ENCODE assay signal across 11 cellular contexts in genomic region chr15:66766282-66767228, GRCh38.
A peak's percentile ranks its signal among the peaks of the same experiment; 100 is the strongest.
DNase-seq lines count a peak whose midpoint lies in the region; ATAC-seq and TF ChIP-seq lines count a peak whose summit lies in the region.
"Had no signal": no experiment of that assay in that cellular context is flagged by ENCODE, and none has a peak within 500 bp of the region (broad histone marks: within the 10 kb centered on the region; RNA-seq: fewer than 3 reads in every experiment).

No MANE protein-coding gene starts in this region.

- TF ChIP-seq CTCF in mammary epithelial cell (conservative IDR thresholded peaks at IDR 0.05 in 1 of 2, IDR thresholded peaks at IDR 0.05 in 1 of 2; ENCODE audit: extremely low read depth in 1 of 2, insufficient read depth in 1 of 2, low read depth in 1 of 2, low read length in 2 of 2), result no peak
- no peak for TF ChIP-seq CTCF in lower lobe of right lung (IDR thresholded peaks at IDR 0.05)

- H3K4me3 ChIP-seq in mammary epithelial cell (replicated peaks in 1 of 3; ENCODE audit: insufficient read depth in 1 of 3, low read depth in 2 of 3, low read length in 3 of 3), result no peak overlapping the region
- H3K4me3 ChIP-seq in lower lobe of right lung, result no peak overlapping the region

- peak overlapping the region; percentile 60 for H2AFZ ChIP-seq in mammary epithelial cell (ENCODE audit: low read depth, low read length)

- ATAC-seq in lower lobe of right lung, result no peak
- ATAC-seq in HG02642 (IDR thresholded peaks at IDR 0.05; ENCODE audit: poor library complexity, unreplicated experiment), result no peak

- dilution Hi-C loops in mammary epithelial cell (cut with HindIII; ENCODE audit: low sequenced_read_pairs), result loop anchor here (5.0 kb wide), 2 partner anchors 81 to 84 kb away; no protein-coding TSS in a partner anchor

- peak overlapping the region; percentile 70 for H3K4me2 ChIP-seq in mammary epithelial cell (ENCODE audit: insufficient read depth, low read depth, low read length)

- in situ Hi-C loops in mammary epithelial cell (cut with MboI; ENCODE audit: low sequenced_read_pairs in 2 of 2), result loop anchor here in 1 of 2 donors (10.0 kb wide), 1 partner anchor 152 kb away; no protein-coding TSS in a partner anchor

- H3K36me3 ChIP-seq in mammary epithelial cell (ENCODE audit: insufficient read depth, low read length), result no peaks in the 10 kb centered on the region
- no peaks in the 10 kb centered on the region for H3K36me3 ChIP-seq in lower lobe of right lung

- H3K27ac ChIP-seq in mammary epithelial cell (ENCODE audit: insufficient read depth, low read depth, low read length), result no peak overlapping the region
- H3K27ac ChIP-seq in lower lobe of right lung, result peak overlapping the region; percentile 87

- DNase-seq in A172 (ENCODE audit: low spot score) (peak; percentile 80), HT-29 (ENCODE audit: low spot score) (peak; percentile 42), mammary epithelial cell (peak; percentile 56), lower lobe of right lung (no peak), AML-193 (lab: John Stamatoyannopoulos, UW) (no peak), cerebellar cortex (ENCODE audit: low spot score) (no peak), LoVo (ENCODE audit: low spot score) (no peak)
- DNase-seq: activated T-cell treated with anti-CD3 and anti-CD28 coated beads, Interleukin-2, amount 50 U/mL, for 72 hours; CD4-positive, CD25-positive, alpha-beta regulatory T cell; NCI-H345 had no signal

- H3K4me1 ChIP-seq in mammary epithelial cell (ENCODE audit: insufficient read depth, low read length), result peaks cover 44% of the 10 kb centered on the region
- peaks cover 94% of the 10 kb centered on the region for H3K4me1 ChIP-seq in lower lobe of right lung

- H3K79me2 ChIP-seq in mammary epithelial cell (ENCODE audit: insufficient read depth, low read length), result no peaks in the 10 kb centered on the region

- intact Hi-C loops in mammary epithelial cell (cut with micrococcal nuclease), result no loop called here
- intact Hi-C loops in lower lobe of right lung (cut with DNase I), result no loop called here

- 64% methylated on average over 7 of the region's 7 CpGs for WGBS in mammary epithelial cell (ENCODE audit: low coverage, missing lambda C conversion rate)

- no peak overlapping the region for H3K9ac ChIP-seq in mammary epithelial cell (ENCODE audit: insufficient read depth, low read length)

- H4K20me1 ChIP-seq in mammary epithelial cell (ENCODE audit: insufficient read depth, low read length), result no peaks in the 10 kb centered on the region

- CTCF ChIA-PET in mammary epithelial cell (lab: Charles Lee; ENCODE audit: low non-redundant PET), result no interaction called here

- H3K9me3 ChIP-seq in mammary epithelial cell (replicated peaks; ENCODE audit: insufficient read depth, low read length), result no peaks in the 10 kb centered on the region
- no peaks in the 10 kb centered on the region for H3K9me3 ChIP-seq in lower lobe of right lung

- no TSS peak for BruUV-seq in mammary epithelial cell (replicated peaks; lab: Mats Ljungman, UMichigan)

- no peaks in the 10 kb centered on the region for H3K27me3 ChIP-seq in mammary epithelial cell (ENCODE audit: insufficient read depth, low read length)
- H3K27me3 ChIP-seq in lower lobe of right lung (ENCODE audit: low read depth), result no peaks in the 10 kb centered on the region

Comparison
In these comparisons a context has a peak if more than half of its experiments do, and no peak if none do; other contexts are left out.
1. DNase-seq: peak in A172 (single experiment), HT-29 (single experiment) and mammary epithelial cell (single experiment); none in lower lobe of right lung (single experiment), AML-193 (0 of 2), cerebellar cortex (single experiment) and LoVo (single experiment).